ENCODE assay signal across 12 cellular contexts in the genomic region with DNA sequence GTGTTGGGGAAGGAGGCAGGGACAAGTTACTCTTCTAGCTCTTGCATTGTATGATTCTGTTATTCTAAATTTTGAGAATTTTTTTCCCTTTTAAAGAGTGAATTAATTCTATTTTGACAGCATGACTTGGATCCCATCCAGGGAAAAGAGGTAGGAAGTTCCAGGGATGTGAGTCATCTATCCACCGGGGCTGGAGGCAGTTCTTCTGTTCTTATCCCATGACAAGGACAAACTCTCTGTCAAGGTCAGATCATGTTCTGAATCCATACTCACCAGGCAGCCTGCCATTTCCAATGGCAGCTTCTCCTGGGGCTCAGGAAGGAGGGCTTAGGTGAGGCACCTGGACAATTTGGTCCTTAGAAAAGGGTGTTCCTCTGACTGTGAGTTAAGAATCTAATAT.
A peak's percentile ranks its signal among the peaks of the same experiment; 100 is the strongest.
DNase-seq lines count a peak whose midpoint lies in the region; ATAC-seq, FAIRE-seq and TF ChIP-seq lines count a peak whose summit lies in the region.
"Had no signal": no experiment of that assay in that cellular context is flagged by ENCODE, and none has a peak within 500 bp of the region (broad histone marks: within the 10 kb centered on the region; RNA-seq: fewer than 3 reads in every experiment).

No MANE protein-coding gene starts in this region.

- H3K27me3 ChIP-seq in body of pancreas = no peaks in the 10 kb centered on the region
- H3K27me3 ChIP-seq in tibial nerve = no peaks in the 10 kb centered on the region

- no peak for TF ChIP-seq EP300 in tibial nerve (IDR thresholded peaks at IDR 0.05)

- FAIRE-seq in urothelium cell line (lab: Jason Lieb, UNC) = no peak

- no peaks in the 10 kb centered on the region for H3K4me1 ChIP-seq in body of pancreas
- H3K4me1 ChIP-seq in tibial nerve = peaks cover 0 to 3% (median 0%) of the 10 kb centered on the region in 4 donors

- no peak for TF ChIP-seq CTCF in body of pancreas (IDR thresholded peaks at IDR 0.05)
- no peak for TF ChIP-seq CTCF in tibial nerve (IDR thresholded peaks at IDR 0.05)

- WGBS in body of pancreas, 2 donors = 0% methylated on average over 1 of the region's 1 CpG; no CpG with 5 or more reads in 1 of the 2 donors
- 0 to 21% methylated on average over 1 of the region's 1 CpG for WGBS in tibial nerve, 2 donors

- intact Hi-C loops in Right ventricle myocardium superior (cut with DNase I) = no loop called here
- intact Hi-C loops in cardiac septum (cut with DNase I) = no loop called here
- intact Hi-C loops in body of pancreas (cut with DNase I) = no loop called here

- peak overlapping the region in 2 of 4 donors; percentile 37 to 51 for H3K27ac ChIP-seq in body of pancreas
- H3K27ac ChIP-seq in tibial nerve = peak overlapping the region in 1 of 4 donors; percentile 8

- no peak overlapping the region for H3K4me3 ChIP-seq in body of pancreas
- H3K4me3 ChIP-seq in tibial nerve = no peak overlapping the region

- H3K36me3 ChIP-seq in body of pancreas (replicated peaks in 1 of 2; ENCODE audit: insufficient read depth in 1 of 2, low read depth in 2 of 2) = no peaks in the 10 kb centered on the region
- H3K36me3 ChIP-seq in tibial nerve = no peaks in the 10 kb centered on the region

- peaks cover 0 to 4% (median 0%) of the 10 kb centered on the region in 3 donors for H3K9me3 ChIP-seq in body of pancreas
- no peaks in the 10 kb centered on the region for H3K9me3 ChIP-seq in tibial nerve

- DNase-seq in Right ventricle myocardium superior (no peak), cardiac septum (ENCODE audit: low spot score) (no peak), body of pancreas (peak; percentile 25 to 60 (median 40)), iris pigment epithelial cell (ENCODE audit: low read depth) (peak; percentile 67), urothelium cell line (ENCODE audit: low spot score) (peak; percentile 83), NOMO-1 treated with DMSO at 0.1 percent for 48 hours (lab: John Stamatoyannopoulos, UW; ENCODE audit: unreplicated experiment) (no peak), tibial nerve (ENCODE audit: low spot score in 2 of 2) (no peak)
- DNase-seq in activated CD4-positive, alpha-beta T cell treated with anti-CD3 and anti-CD28 coated beads, Interleukin-2, amount 50 U/mL, for 48 hours = no peak
- DNase-seq: activated CD4-positive, alpha-beta T cell treated with anti-CD3 and anti-CD28 coated beads for 1 hour; NCI-H2029; RPMI8226 had no signal

- TF ChIP-seq POLR2A in body of pancreas (IDR thresholded peaks at IDR 0.05) (no peak), tibial nerve (IDR thresholded peaks at IDR 0.05) (no peak)

- ATAC-seq in Right ventricle myocardium superior (ENCODE audit: poor library complexity) = peak; percentile 53
- ATAC-seq in body of pancreas = peak; percentile 78
- ATAC-seq: esophagus mucosa had no signal

Comparison
In these comparisons a context has a peak if more than half of its experiments do, and no peak if none do; other contexts are left out.
1. DNase-seq: peak in body of pancreas (4 of 4), iris pigment epithelial cell (single experiment) and urothelium cell line (single experiment); none in Right ventricle myocardium superior (single experiment), cardiac septum (single experiment), NOMO-1 treated with DMSO at 0.1 percent for 48 hours (single experiment), activated CD4-positive, alpha-beta T cell treated with anti-CD3 and anti-CD28 coated beads, Interleukin-2, amount 50 U/mL, for 48 hours (0 of 2) and tibial nerve (0 of 2).